Comparison of ENCODE assay signal across 8 cellular contexts in genomic region chr6:45377041-45377554, GRCh38. TPM values are rescaled to one million over a fixed set of nuclear protein-coding genes. Genes with fewer than 3 reads are reported as not detected.
DNase-seq lines count a peak whose midpoint lies in the region; ATAC-seq and TF ChIP-seq lines count a peak whose summit lies in the region.

No MANE protein-coding gene starts in this region.

- no peaks in the 10 kb centered on the region for H3K9me3 Mint-ChIP-seq in natural killer cell treated with Interleukin-12 subunit alpha and Interleukin-12 subunit beta and Interleukin-15 and Interleukin-18, amount 100 ng/mL, for 72 hours

- H3K27ac Mint-ChIP-seq in natural killer cell treated with Interleukin-12 subunit alpha and Interleukin-12 subunit beta and Interleukin-15 and Interleukin-18, amount 100 ng/mL, for 72 hours, result peak overlapping the region; percentile 99

- H3K4me1 Mint-ChIP-seq in natural killer cell treated with Interleukin-12 subunit alpha and Interleukin-12 subunit beta and Interleukin-15 and Interleukin-18, amount 100 ng/mL, for 72 hours (ENCODE audit: low read depth in 2 of 2), result peaks cover 20 to 21% of the 10 kb centered on the region in 2 donors

- H3K36me3 ChIP-seq in WERI-Rb-1 (no peaks in the 10 kb centered on the region), esophagus (ENCODE audit: control insufficient read depth in 2 of 2, insufficient read depth in 2 of 2, low read length in 1 of 2) (no peaks in the 10 kb centered on the region)

- H3K27me3 Mint-ChIP-seq in natural killer cell treated with Interleukin-12 subunit alpha and Interleukin-12 subunit beta and Interleukin-15 and Interleukin-18, amount 100 ng/mL, for 72 hours, result no peaks in the 10 kb centered on the region

- H3K27ac ChIP-seq in WERI-Rb-1 (peak overlapping the region; percentile 95), esophagus (ENCODE audit: low read depth in 2 of 2, low read length in 1 of 2) (peak overlapping the region; percentile 95 to 97)

- H3K9me3 ChIP-seq in WERI-Rb-1 (ENCODE audit: severe bottlenecking) (no peaks in the 10 kb centered on the region), esophagus (ENCODE audit: control insufficient read depth in 2 of 2, insufficient read depth in 1 of 2, low read depth in 1 of 2, low read length in 1 of 2) (no peaks in the 10 kb centered on the region)

- whole genome bisulfite sequencing in esophagus, 2 donors, result 1% methylated on average over 21 of the region's 21 CpGs

- peak overlapping the region; percentile 100 for H3K4me3 Mint-ChIP-seq in natural killer cell treated with Interleukin-12 subunit alpha and Interleukin-12 subunit beta and Interleukin-15 and Interleukin-18, amount 100 ng/mL, for 72 hours

- peak; percentile 3 for DNase-seq in NCI-H2196 (lab: John Stamatoyannopoulos, UW; ENCODE audit: unreplicated experiment)
- no peak for DNase-seq in NCI-H2196 treated with DMSO at 0.1 percent for 48 hours (lab: John Stamatoyannopoulos, UW; ENCODE audit: unreplicated experiment)
- DNase-seq in WERI-Rb-1, result no peak
- DNase-seq in natural killer cell treated with Interleukin-12 subunit alpha and Interleukin-12 subunit beta and Interleukin-15 and Interleukin-18, amount 100 ng/mL, for 72 hours (ENCODE audit: low spot score), result no peak
- DNase-seq in islet precursor cell, result no peak

- no peaks in the 10 kb centered on the region for H3K4me1 ChIP-seq in esophagus (ENCODE audit: control insufficient read depth in 2 of 2, insufficient read depth in 2 of 2, low read length in 1 of 2)

- H3K27me3 ChIP-seq in WERI-Rb-1 (ENCODE audit: insufficient read depth, low read depth, severe bottlenecking) (no peaks in the 10 kb centered on the region), esophagus (ENCODE audit: control insufficient read depth in 1 of 2, insufficient read depth in 2 of 2, low read length in 2 of 2) (no peaks in the 10 kb centered on the region)

- no peak for TF ChIP-seq CTCF in WERI-Rb-1 (IDR thresholded peaks at IDR 0.05; ENCODE audit: low read depth, low read length)

- H3K4me3 ChIP-seq in WERI-Rb-1 (ENCODE audit: low read depth, low read length), result peak overlapping the region; percentile 97
- H3K4me3 ChIP-seq in esophagus (ENCODE audit: low read depth in 1 of 2, low read length in 2 of 2), result peak overlapping the region; percentile 76 to 90

- peak; percentile 3 for ATAC-seq in HG03060 (IDR thresholded peaks at IDR 0.05; ENCODE audit: low read depth, unreplicated experiment)
- no peak for ATAC-seq in natural killer cell treated with Interleukin-12 subunit alpha and Interleukin-12 subunit beta and Interleukin-15 and Interleukin-18, amount 100 ng/mL, for 72 hours
- no peak for ATAC-seq in GM21423 (IDR thresholded peaks at IDR 0.05; ENCODE audit: unreplicated experiment)

- no peaks in the 10 kb centered on the region for H3K36me3 Mint-ChIP-seq in natural killer cell treated with Interleukin-12 subunit alpha and Interleukin-12 subunit beta and Interleukin-15 and Interleukin-18, amount 100 ng/mL, for 72 hours

RNA-seq across cellular contexts. Expression of gene SUPT3H, which starts 0.6 kb away (rescaled TPM):
- 1 to 10 TPM; 2.8 to 3.6 TPM for polyA plus RNA-seq in esophagus
- 1 to 10 TPM; 5.3 to 9.6 TPM for total RNA-seq in natural killer cell treated with Interleukin-12 subunit alpha and Interleukin-12 subunit beta and Interleukin-15 and Interleukin-18, amount 100 ng/mL, for 72 hours

RNA-seq across cellular contexts. Expression of gene RUNX2, which starts 49.0 kb away (rescaled TPM):
- under 1 TPM; 0.31 to 0.75 TPM for polyA plus RNA-seq in esophagus
- 10 to 100 TPM in 1 of 2 donors, 1 to 10 TPM in 1; 6.7 to 29.5 TPM for total RNA-seq in natural killer cell treated with Interleukin-12 subunit alpha and Interleukin-12 subunit beta and Interleukin-15 and Interleukin-18, amount 100 ng/mL, for 72 hours
